1 cellular context compared by ENCODE assay signal in the genomic region with DNA sequence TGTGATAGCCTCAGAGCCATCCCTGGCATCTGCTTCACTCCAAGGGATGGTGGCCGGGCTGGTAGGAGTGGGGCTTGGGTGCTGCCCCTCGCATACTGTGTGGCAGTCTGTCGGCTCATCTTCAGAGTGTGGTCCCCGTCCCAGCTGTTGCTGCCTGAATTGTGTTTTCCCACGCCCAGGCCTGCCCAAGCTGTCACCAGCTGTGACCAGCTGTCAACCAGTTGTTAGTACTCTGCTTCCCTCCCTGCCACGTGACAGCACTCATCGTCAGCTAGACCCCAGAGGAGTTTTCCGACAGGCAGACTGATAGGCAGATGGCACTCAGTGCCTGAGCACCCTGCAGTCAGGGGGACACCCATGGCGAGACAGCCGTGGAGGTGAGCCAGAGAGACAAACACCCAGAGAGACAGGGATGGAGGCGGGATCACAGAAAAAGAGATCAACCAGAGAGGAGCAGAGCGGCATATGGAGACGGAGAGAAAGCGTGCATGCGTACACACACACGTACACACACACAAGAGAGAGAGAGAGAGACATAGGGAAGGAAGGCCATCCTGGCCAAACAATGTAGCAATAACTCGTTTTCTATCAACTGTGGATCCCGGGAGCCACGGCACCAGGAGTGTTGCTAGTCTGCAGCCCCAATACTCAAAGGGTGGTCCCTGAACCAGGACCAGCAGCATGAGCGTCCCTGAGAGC.
TF ChIP-seq lines count a peak whose summit lies in the region.

No MANE protein-coding gene starts in this region.

TF ChIP-seq in WTC11, 78 proteins besides CTCF, POLR2A, EP300 and RAD21 (continued from another document):
- no peak for TF ChIP-seq AR (CRISPR knock-in tag; IDR thresholded peaks at IDR 0.05)
